ENCODE assay signal across 24 cellular contexts in genomic region chr10:77869626-77870420, GRCh38. TPM values are rescaled to one million over a fixed set of nuclear protein-coding genes. Genes with fewer than 3 reads are reported as not detected.
DNase-seq lines count a peak whose midpoint lies in the region; ATAC-seq and TF ChIP-seq lines count a peak whose summit lies in the region.
"Had no signal": no experiment of that assay in that cellular context is flagged by ENCODE, and none has a peak within 500 bp of the region (broad histone marks: within the 10 kb centered on the region; RNA-seq: fewer than 3 reads in every experiment).

No MANE protein-coding gene starts in this region.

- TF ChIP-seq POLR2A in esophagus squamous epithelium (IDR thresholded peaks at IDR 0.05) (no peak), tibial nerve (IDR thresholded peaks at IDR 0.05) (no peak)

- H3K4me3 ChIP-seq in adipocyte (ENCODE audit: low read length) (no peak overlapping the region), esophagus squamous epithelium (no peak overlapping the region), muscle layer of colon (ENCODE audit: low read depth in 1 of 2, low read length in 2 of 2) (no peak overlapping the region), tibial nerve (no peak overlapping the region), psoas muscle (no peak overlapping the region)
- H3K4me3 ChIP-seq: mucosa of descending colon had no signal

- no peak for ATAC-seq in HG03159 (IDR thresholded peaks at IDR 0.05; ENCODE audit: unreplicated experiment)
- ATAC-seq in GM18868 (IDR thresholded peaks at IDR 0.05; ENCODE audit: unreplicated experiment): no peak
- ATAC-seq in psoas muscle: no peak
- ATAC-seq: activated T-helper 17 cell treated with anti-CD3 and anti-CD28 coated beads, Interleukin-2, amount 50 U/mL, for 72 hours; mucosa of descending colon had no signal

- 51 to 55% methylated on average over 4 of the region's 4 CpGs for WGBS in esophagus squamous epithelium, 2 donors
- WGBS in tibial nerve, 2 donors: 70 to 73% methylated on average over 4 of the region's 4 CpGs
- WGBS in psoas muscle, 3 donors: 74 to 87% (median 81%) methylated on average over 4 of the region's 4 CpGs

- intact Hi-C loops in esophagus squamous epithelium (cut with DNase I) (no loop called here), psoas muscle (cut with DNase I) (no loop called here)

- no peak for TF ChIP-seq CTCF in esophagus squamous epithelium (IDR thresholded peaks at IDR 0.05)
- TF ChIP-seq CTCF in tibial nerve (IDR thresholded peaks at IDR 0.05): no peak
- TF ChIP-seq CTCF in psoas muscle (IDR thresholded peaks at IDR 0.05): no peak

- H3K4me1 ChIP-seq in adipocyte (ENCODE audit: control insufficient read depth, insufficient read depth, low read length): peaks cover 35% of the 10 kb centered on the region
- peaks cover 35 to 92% (median 69%) of the 10 kb centered on the region in 3 donors for H3K4me1 ChIP-seq in esophagus squamous epithelium
- H3K4me1 ChIP-seq in muscle layer of colon (ENCODE audit: insufficient read depth, low read length): peaks cover 82% of the 10 kb centered on the region
- peaks cover 0 to 47% (median 14%) of the 10 kb centered on the region in 4 donors for H3K4me1 ChIP-seq in tibial nerve
- peaks cover 10% of the 10 kb centered on the region for H3K4me1 ChIP-seq in psoas muscle

- H3K27ac ChIP-seq in esophagus squamous epithelium (peak overlapping the region; percentile 22 to 91 (median 80)), muscle layer of colon (ENCODE audit: low read depth, low read length) (peak overlapping the region; percentile 47), tibial nerve (no peak overlapping the region), psoas muscle (no peak overlapping the region)
- H3K27ac ChIP-seq: KMS-11, neutrophil had no signal

- H3K36me3 ChIP-seq in adipocyte (ENCODE audit: control insufficient read depth, insufficient read depth, low read length, severe bottlenecking) (peaks cover 24% of the 10 kb centered on the region), esophagus squamous epithelium (peaks cover 0 to 33% (median 6%) of the 10 kb centered on the region in 3 donors), muscle layer of colon (ENCODE audit: insufficient read depth, low read length) (peaks cover 23% of the 10 kb centered on the region), tibial nerve (peaks cover 0 to 9% (median 0%) of the 10 kb centered on the region in 3 donors), psoas muscle (ENCODE audit: insufficient read depth in 1 of 2, low read depth in 1 of 2) (peaks cover 0 to 31% of the 10 kb centered on the region in 2 donors)
- H3K36me3 ChIP-seq: neutrophil had no signal

- no peak for TF ChIP-seq EP300 in tibial nerve (IDR thresholded peaks at IDR 0.05)

- H3K9ac ChIP-seq in adipocyte (ENCODE audit: low read length): no peak overlapping the region
- H3K9ac ChIP-seq in muscle layer of colon (ENCODE audit: low read length): no peak overlapping the region
- H3K9ac ChIP-seq: KMS-11 had no signal

- DNase-seq in EH (ENCODE audit: low read depth) (peak; percentile 51), adipocyte (ENCODE audit: low read depth) (peak; percentile 51), esophagus squamous epithelium (lab: John Stamatoyannopoulos, UW) (no peak), tibial nerve (ENCODE audit: low spot score in 2 of 2) (no peak), psoas muscle (no peak)
- DNase-seq: ACHN; activated CD4-positive, alpha-beta T cell treated with anti-CD3 and anti-CD28 coated beads, Interleukin-2, amount 10 ng/mL, durations not matched to agents 7 days and 5 days; caudate nucleus; CD4-positive, CD25-positive, alpha-beta regulatory T cell; GDM1; mucosa of descending colon; NCI-H1048; NCI-H2029; NCI-H345; retina; stimulated activated CD4-positive, alpha-beta T cell treated with anti-CD3 and anti-CD28 coated beads, Interleukin-12 subunit alpha, Interleukin-12 subunit beta, amount 100 ng/mL, for 4 hours; stimulated activated CD8-positive, alpha-beta memory T cell treated with anti-CD3 and anti-CD28 coated beads, Interleukin-4, amount 100 ng/mL, for 48 hours; substantia nigra had no signal

- H3K27me3 ChIP-seq in adipocyte (replicated peaks; ENCODE audit: control insufficient read depth, insufficient read depth, low read length) (no peaks in the 10 kb centered on the region), esophagus squamous epithelium (no peaks in the 10 kb centered on the region), muscle layer of colon (ENCODE audit: control insufficient read depth in 1 of 2, insufficient read depth in 2 of 2, low read length in 2 of 2) (no peaks in the 10 kb centered on the region), tibial nerve (no peaks in the 10 kb centered on the region), psoas muscle (ENCODE audit: insufficient read depth in 3 of 3, low read length in 2 of 3) (no peaks in the 10 kb centered on the region)
- H3K27me3 ChIP-seq: neutrophil had no signal

- H3K9me3 ChIP-seq in adipocyte (ENCODE audit: control insufficient read depth, low read length): no peaks in the 10 kb centered on the region
- H3K9me3 ChIP-seq in esophagus squamous epithelium: no peaks in the 10 kb centered on the region
- no peaks in the 10 kb centered on the region for H3K9me3 ChIP-seq in muscle layer of colon (ENCODE audit: low read length)
- no peaks in the 10 kb centered on the region for H3K9me3 ChIP-seq in tibial nerve
- H3K9me3 ChIP-seq in psoas muscle: no peaks in the 10 kb centered on the region
- H3K9me3 ChIP-seq: mucosa of descending colon, neutrophil had no signal

RNA-seq across cellular contexts. Expression of gene DLG5, which starts 56.7 kb away (rescaled TPM):
- 10 to 100 TPM; 34.1 to 50.9 (median 41.3) TPM for total RNA-seq in esophagus squamous epithelium
- 10 to 100 TPM; 33.0 to 47.7 (median 40.8) TPM for total RNA-seq in tibial nerve
- total RNA-seq in psoas muscle: 10 to 100 TPM; 36.9 to 62.9 (median 39.9) TPM
- polyA plus RNA-seq in psoas muscle: 10 to 100 TPM; 10.2 to 18.3 (median 12.7) TPM

Comparison
In these comparisons a context has a peak if more than half of its experiments do, and no peak if none do; other contexts are left out.
1. DNase-seq: peak in EH (single experiment) and adipocyte (single experiment); none in esophagus squamous epithelium (single experiment), tibial nerve (0 of 2) and psoas muscle (0 of 2).
2. H3K27ac ChIP-seq: peak in esophagus squamous epithelium (4 of 4) and muscle layer of colon (single experiment); none in tibial nerve (0 of 4) and psoas muscle (single experiment).